2 cellular contexts compared by ENCODE assay signal in the genomic region with DNA sequence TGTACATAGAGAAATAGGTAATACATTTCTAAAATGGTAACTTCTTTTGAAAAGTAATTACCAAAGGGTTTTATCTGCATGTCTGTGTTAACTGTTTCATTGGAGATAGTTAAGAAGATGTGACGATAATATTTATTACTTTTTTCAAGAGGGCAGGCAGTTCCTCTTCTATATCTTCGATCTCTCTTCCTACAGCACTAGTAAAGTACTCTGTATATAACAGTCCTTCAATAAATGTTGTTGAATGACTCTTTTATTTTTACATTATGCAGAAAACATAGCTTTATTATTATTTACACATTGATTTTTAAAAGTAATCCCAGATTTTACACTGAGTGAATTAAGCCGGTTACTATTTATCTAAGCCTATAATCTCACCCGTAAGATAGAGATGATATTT.
TF ChIP-seq lines count a peak whose summit lies in the region.

No MANE protein-coding gene starts in this region.

TF ChIP-seq in HepG2, 621 proteins besides CTCF, POLR2A, EP300 and RAD21 (continued from another document):
- no peak for TF ChIP-seq ZNF431 (CRISPR knock-in tag; IDR thresholded peaks at IDR 0.05; ENCODE audit: borderline replicate concordance, low read depth)
- TF ChIP-seq ATF1 (CRISPR knock-in tag; IDR thresholded peaks at IDR 0.05): no peak
- TF ChIP-seq ZNF629 (CRISPR knock-in tag; conservative IDR thresholded peaks at IDR 0.05): no peak
- no peak for TF ChIP-seq ZNF878 (CRISPR knock-in tag; IDR thresholded peaks at IDR 0.05)
- no peak for TF ChIP-seq CREB1 (IDR thresholded peaks at IDR 0.05)
- no peak for TF ChIP-seq CREB1 (CRISPR knock-in tag; IDR thresholded peaks at IDR 0.05)
- no peak for TF ChIP-seq ZNF850 (CRISPR knock-in tag; conservative IDR thresholded peaks at IDR 0.05)
- TF ChIP-seq, protein P1, sequence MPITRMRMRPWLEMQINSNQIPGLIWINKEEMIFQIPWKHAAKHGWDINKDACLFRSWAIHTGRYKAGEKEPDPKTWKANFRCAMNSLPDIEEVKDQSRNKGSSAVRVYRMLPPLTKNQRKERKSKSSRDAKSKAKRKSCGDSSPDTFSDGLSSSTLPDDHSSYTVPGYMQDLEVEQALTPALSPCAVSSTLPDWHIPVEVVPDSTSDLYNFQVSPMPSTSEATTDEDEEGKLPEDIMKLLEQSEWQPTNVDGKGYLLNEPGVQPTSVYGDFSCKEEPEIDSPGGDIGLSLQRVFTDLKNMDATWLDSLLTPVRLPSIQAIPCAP (CRISPR knock-in tag; IDR thresholded peaks at IDR 0.05; ENCODE audit: low read depth): no peak
- TF ChIP-seq ZEB1 (IDR thresholded peaks at IDR 0.05; ENCODE audit: insufficient replicate concordance, low read depth): no peak
- TF ChIP-seq ZNF343 (CRISPR knock-in tag; IDR thresholded peaks at IDR 0.05): no peak
- no peak for TF ChIP-seq ZNF720 (CRISPR knock-in tag; IDR thresholded peaks at IDR 0.05)
- no peak for TF ChIP-seq PHB2 (IDR thresholded peaks at IDR 0.05; ENCODE audit: partially characterized antibody)
- TF ChIP-seq SKI (IDR thresholded peaks at IDR 0.05; ENCODE audit: partially characterized antibody): no peak
- TF ChIP-seq LCORL (IDR thresholded peaks at IDR 0.05): no peak
- no peak for TF ChIP-seq LCORL (CRISPR knock-in tag; IDR thresholded peaks at IDR 0.05)
- no peak for TF ChIP-seq ZNF703 (CRISPR knock-in tag; IDR thresholded peaks at IDR 0.05; ENCODE audit: borderline replicate concordance)
- TF ChIP-seq, protein P2, sequence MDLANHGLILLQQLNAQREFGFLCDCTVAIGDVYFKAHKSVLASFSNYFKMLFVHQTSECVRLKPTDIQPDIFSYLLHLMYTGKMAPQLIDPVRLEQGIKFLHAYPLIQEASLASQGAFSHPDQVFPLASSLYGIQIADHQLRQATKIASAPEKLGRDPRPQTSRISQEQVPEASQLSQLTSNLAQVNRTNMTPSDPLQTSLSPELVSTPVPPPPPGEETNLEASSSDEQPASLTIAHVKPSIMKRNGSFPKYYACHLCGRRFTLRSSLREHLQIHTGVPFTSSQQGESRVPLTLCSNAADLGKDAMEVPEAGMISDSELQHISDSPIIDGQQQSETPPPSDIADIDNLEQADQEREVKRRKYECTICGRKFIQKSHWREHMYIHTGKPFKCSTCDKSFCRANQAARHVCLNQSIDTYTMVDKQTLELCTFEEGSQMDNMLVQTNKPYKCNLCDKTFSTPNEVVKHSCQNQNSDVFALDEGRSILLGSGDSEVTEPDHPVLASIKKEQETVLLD (CRISPR knock-in tag; IDR thresholded peaks at IDR 0.05; ENCODE audit: low read depth): no peak
- no peak for TF ChIP-seq ZNF382 (CRISPR knock-in tag; IDR thresholded peaks at IDR 0.05; ENCODE audit: borderline replicate concordance)
- TF ChIP-seq ZBTB1 (CRISPR knock-in tag; IDR thresholded peaks at IDR 0.05; ENCODE audit: borderline replicate concordance): no peak

TF ChIP-seq in GM23338, 12 proteins besides CTCF, POLR2A, EP300 and RAD21 (continued from another document):
- TF ChIP-seq, protein P3, sequence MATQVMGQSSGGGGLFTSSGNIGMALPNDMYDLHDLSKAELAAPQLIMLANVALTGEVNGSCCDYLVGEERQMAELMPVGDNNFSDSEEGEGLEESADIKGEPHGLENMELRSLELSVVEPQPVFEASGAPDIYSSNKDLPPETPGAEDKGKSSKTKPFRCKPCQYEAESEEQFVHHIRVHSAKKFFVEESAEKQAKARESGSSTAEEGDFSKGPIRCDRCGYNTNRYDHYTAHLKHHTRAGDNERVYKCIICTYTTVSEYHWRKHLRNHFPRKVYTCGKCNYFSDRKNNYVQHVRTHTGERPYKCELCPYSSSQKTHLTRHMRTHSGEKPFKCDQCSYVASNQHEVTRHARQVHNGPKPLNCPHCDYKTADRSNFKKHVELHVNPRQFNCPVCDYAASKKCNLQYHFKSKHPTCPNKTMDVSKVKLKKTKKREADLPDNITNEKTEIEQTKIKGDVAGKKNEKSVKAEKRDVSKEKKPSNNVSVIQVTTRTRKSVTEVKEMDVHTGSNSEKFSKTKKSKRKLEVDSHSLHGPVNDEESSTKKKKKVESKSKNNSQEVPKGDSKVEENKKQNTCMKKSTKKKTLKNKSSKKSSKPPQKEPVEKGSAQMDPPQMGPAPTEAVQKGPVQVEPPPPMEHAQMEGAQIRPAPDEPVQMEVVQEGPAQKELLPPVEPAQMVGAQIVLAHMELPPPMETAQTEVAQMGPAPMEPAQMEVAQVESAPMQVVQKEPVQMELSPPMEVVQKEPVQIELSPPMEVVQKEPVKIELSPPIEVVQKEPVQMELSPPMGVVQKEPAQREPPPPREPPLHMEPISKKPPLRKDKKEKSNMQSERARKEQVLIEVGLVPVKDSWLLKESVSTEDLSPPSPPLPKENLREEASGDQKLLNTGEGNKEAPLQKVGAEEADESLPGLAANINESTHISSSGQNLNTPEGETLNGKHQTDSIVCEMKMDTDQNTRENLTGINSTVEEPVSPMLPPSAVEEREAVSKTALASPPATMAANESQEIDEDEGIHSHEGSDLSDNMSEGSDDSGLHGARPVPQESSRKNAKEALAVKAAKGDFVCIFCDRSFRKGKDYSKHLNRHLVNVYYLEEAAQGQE (IDR thresholded peaks at IDR 0.05; ENCODE audit: unreplicated experiment): no peak
- TF ChIP-seq, protein P4, sequence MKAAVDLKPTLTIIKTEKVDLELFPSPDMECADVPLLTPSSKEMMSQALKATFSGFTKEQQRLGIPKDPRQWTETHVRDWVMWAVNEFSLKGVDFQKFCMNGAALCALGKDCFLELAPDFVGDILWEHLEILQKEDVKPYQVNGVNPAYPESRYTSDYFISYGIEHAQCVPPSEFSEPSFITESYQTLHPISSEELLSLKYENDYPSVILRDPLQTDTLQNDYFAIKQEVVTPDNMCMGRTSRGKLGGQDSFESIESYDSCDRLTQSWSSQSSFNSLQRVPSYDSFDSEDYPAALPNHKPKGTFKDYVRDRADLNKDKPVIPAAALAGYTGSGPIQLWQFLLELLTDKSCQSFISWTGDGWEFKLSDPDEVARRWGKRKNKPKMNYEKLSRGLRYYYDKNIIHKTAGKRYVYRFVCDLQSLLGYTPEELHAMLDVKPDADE (IDR thresholded peaks at IDR 0.05): no peak
- TF ChIP-seq EZH2 (IDR thresholded peaks at IDR 0.05; ENCODE audit: low read depth, unreplicated experiment) (no peak), JUNB (IDR thresholded peaks at IDR 0.05; ENCODE audit: unreplicated experiment) (no peak), CREB1 (CRISPR knock-in tag; IDR thresholded peaks at IDR 0.05; ENCODE audit: low read depth) (no peak), ZNF331 (CRISPR knock-in tag; IDR thresholded peaks at IDR 0.05; ENCODE audit: low read depth) (no peak), STAT1 (IDR thresholded peaks at IDR 0.05; ENCODE audit: unreplicated experiment) (no peak), ZNF114 (CRISPR knock-in tag; IDR thresholded peaks at IDR 0.05) (no peak), NANOG (IDR thresholded peaks at IDR 0.05; ENCODE audit: borderline replicate concordance) (no peak), EZH2phosphoT487 (IDR thresholded peaks at IDR 0.05; ENCODE audit: unreplicated experiment) (no peak)
- TF ChIP-seq, protein P5, sequence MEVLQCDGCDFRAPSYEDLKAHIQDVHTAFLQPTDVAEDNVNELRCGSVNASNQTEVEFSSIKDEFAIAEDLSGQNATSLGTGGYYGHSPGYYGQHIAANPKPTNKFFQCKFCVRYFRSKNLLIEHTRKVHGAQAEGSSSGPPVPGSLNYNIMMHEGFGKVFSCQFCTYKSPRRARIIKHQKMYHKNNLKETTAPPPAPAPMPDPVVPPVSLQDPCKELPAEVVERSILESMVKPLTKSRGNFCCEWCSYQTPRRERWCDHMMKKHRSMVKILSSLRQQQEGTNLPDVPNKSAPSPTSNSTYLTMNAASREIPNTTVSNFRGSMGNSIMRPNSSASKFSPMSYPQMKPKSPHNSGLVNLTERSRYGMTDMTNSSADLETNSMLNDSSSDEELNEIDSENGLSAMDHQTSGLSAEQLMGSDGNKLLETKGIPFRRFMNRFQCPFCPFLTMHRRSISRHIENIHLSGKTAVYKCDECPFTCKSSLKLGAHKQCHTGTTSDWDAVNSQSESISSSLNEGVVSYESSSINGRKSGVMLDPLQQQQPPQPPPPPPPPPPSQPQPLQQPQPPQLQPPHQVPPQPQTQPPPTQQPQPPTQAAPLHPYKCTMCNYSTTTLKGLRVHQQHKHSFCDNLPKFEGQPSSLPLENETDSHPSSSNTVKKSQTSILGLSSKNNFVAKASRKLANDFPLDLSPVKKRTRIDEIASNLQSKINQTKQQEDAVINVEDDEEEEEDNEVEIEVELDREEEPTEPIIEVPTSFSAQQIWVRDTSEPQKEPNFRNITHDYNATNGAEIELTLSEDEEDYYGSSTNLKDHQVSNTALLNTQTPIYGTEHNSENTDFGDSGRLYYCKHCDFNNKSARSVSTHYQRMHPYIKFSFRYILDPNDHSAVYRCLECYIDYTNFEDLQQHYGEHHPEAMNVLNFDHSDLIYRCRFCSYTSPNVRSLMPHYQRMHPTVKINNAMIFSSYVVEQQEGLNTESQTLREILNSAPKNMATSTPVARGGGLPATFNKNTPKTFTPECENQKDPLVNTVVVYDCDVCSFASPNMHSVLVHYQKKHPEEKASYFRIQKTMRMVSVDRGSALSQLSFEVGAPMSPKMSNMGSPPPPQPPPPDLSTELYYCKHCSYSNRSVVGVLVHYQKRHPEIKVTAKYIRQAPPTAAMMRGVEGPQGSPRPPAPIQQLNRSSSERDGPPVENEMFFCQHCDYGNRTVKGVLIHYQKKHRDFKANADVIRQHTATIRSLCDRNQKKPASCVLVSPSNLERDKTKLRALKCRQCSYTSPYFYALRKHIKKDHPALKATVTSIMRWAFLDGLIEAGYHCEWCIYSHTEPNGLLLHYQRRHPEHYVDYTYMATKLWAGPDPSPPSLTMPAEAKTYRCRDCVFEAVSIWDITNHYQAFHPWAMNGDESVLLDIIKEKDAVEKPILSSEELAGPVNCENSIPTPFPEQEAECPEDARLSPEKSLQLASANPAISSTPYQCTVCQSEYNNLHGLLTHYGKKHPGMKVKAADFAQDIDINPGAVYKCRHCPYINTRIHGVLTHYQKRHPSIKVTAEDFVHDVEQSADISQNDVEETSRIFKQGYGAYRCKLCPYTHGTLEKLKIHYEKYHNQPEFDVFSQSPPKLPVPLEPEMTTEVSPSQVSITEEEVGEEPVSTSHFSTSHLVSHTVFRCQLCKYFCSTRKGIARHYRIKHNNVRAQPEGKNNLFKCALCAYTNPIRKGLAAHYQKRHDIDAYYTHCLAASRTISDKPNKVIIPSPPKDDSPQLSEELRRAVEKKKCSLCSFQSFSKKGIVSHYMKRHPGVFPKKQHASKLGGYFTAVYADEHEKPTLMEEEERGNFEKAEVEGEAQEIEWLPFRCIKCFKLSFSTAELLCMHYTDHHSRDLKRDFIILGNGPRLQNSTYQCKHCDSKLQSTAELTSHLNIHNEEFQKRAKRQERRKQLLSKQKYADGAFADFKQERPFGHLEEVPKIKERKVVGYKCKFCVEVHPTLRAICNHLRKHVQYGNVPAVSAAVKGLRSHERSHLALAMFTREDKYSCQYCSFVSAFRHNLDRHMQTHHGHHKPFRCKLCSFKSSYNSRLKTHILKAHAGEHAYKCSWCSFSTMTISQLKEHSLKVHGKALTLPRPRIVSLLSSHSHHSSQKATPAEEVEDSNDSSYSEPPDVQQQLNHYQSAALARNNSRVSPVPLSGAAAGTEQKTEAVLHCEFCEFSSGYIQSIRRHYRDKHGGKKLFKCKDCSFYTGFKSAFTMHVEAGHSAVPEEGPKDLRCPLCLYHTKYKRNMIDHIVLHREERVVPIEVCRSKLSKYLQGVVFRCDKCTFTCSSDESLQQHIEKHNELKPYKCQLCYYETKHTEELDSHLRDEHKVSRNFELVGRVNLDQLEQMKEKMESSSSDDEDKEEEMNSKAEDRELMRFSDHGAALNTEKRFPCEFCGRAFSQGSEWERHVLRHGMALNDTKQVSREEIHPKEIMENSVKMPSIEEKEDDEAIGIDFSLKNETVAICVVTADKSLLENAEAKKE (CRISPR knock-in tag; IDR thresholded peaks at IDR 0.05): no peak
